12 cellular contexts compared by ENCODE assay signal in the genomic region with DNA sequence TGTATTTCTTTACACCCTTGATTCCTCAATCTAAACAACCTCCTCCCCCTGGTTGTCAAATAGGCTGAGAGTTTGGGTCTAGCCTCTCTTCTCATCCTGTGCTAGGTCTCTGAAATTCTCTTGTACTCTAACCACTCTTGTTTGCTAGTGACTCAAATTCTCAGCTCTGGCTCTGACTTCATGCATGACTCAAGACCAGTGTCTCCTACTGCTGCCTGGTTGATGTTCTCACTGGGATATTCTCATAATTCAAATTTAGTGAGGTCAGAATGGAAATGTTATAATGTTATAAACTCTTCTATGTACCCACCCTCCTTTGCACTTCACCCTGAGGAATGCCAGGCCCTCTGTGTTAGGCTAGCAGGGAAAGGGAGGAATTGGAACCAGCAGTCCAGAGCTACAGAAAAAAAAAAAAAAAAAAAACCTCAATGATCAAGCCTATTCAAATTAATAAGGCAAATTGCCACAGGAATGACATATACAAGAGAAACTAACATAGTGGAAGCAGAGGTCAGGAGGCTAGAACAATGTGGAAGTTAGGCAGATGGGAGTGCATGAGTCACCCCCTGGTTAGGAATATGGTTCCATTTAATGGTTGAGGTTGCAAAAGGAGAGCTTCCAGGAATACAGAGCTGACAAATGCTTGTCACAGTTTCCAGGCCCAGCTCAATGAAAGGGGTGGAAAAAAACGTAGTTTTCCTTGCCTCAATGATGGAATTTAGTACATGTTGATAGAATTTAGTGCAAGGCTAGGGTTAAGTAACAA.
DNase-seq lines count a peak whose midpoint lies in the region; ATAC-seq and TF ChIP-seq lines count a peak whose summit lies in the region.
"Had no signal": no experiment of that assay in that cellular context is flagged by ENCODE, and none has a peak within 500 bp of the region (broad histone marks: within the 10 kb centered on the region; RNA-seq: fewer than 3 reads in every experiment).

No MANE protein-coding gene starts in this region.

- DNase-seq in GM03348 (ENCODE audit: low spot score) (peak; percentile 37), T1000 (lab: John Stamatoyannopoulos, UW) (peak; percentile 88), fibroblast of gingiva (ENCODE audit: low read depth) (peak; percentile 94), retinal pigment epithelial cell (ENCODE audit: low read depth) (peak; percentile 11), amygdala (lab: John Stamatoyannopoulos, UW) (no peak)
- DNase-seq: activated naive CD4-positive, alpha-beta T cell treated with anti-CD3 and anti-CD28 coated beads, Interleukin-2, amount 50 U/mL, for 16 hours; effector CD4-positive, alpha-beta T cell; NCI-H187 treated with DMSO at 0.1 percent for 48 hours had no signal

- no peak for ATAC-seq in HG03039 (IDR thresholded peaks at IDR 0.05; ENCODE audit: unreplicated experiment)
- ATAC-seq in GM21515 (IDR thresholded peaks at IDR 0.05; ENCODE audit: unreplicated experiment): no peak
- no peak for ATAC-seq in GM18861 (IDR thresholded peaks at IDR 0.05; ENCODE audit: unreplicated experiment)

- H3K4me3 ChIP-seq in retinal pigment epithelial cell (ENCODE audit: low read length): no peak overlapping the region
- H3K4me3 ChIP-seq: BLaER1 had no signal

- no peak for TF ChIP-seq CTCF in retinal pigment epithelial cell (conservative IDR thresholded peaks at IDR 0.05; ENCODE audit: low read depth, low read length)

Comparison
In these comparisons a context has a peak if more than half of its experiments do, and no peak if none do; other contexts are left out.
1. DNase-seq: peak in GM03348 (single experiment), T1000 (single experiment), fibroblast of gingiva (single experiment) and retinal pigment epithelial cell (single experiment); none in amygdala (0 of 56).